ENCODE assay signal across 21 cellular contexts in genomic region chr2:146532748-146533147, GRCh38.
DNase-seq lines count a peak whose midpoint lies in the region; FAIRE-seq and TF ChIP-seq lines count a peak whose summit lies in the region.
"Had no signal": no experiment of that assay in that cellular context is flagged by ENCODE, and none has a peak within 500 bp of the region (broad histone marks: within the 10 kb centered on the region; RNA-seq: fewer than 3 reads in every experiment).

No MANE protein-coding gene starts in this region.

- H3K36me3 Mint-ChIP-seq in neural progenitor cell: no peaks in the 10 kb centered on the region
- H3K36me3 Mint-ChIP-seq: CD8-positive, alpha-beta memory T cell had no signal

- no peaks in the 10 kb centered on the region for H3K27me3 Mint-ChIP-seq in neural progenitor cell (ENCODE audit: insufficient read depth, low read depth)
- H3K27me3 Mint-ChIP-seq: CD8-positive, alpha-beta memory T cell had no signal

- H3K36me3 ChIP-seq in OCI-LY1 (ENCODE audit: insufficient read depth, low read length) (no peaks in the 10 kb centered on the region), neural progenitor cell (peaks cover 3% of the 10 kb centered on the region), prostate gland (no peaks in the 10 kb centered on the region)
- no peaks in the 10 kb centered on the region for H3K36me3 ChIP-seq in effector memory CD4-positive, alpha-beta T cell (ENCODE audit: control insufficient read depth, insufficient read depth, low read length)

- CTCF ChIA-PET in HEK293T (lab: Yijun Ruan, JAX): no interaction called here

- no peaks in the 10 kb centered on the region for H3K4me1 ChIP-seq in OCI-LY1 (ENCODE audit: insufficient read depth, low read length, severe bottlenecking)
- peaks cover 17% of the 10 kb centered on the region for H3K4me1 ChIP-seq in neural progenitor cell
- no peaks in the 10 kb centered on the region for H3K4me1 ChIP-seq in prostate gland (replicated peaks)
- no peaks in the 10 kb centered on the region for H3K4me1 ChIP-seq in effector memory CD4-positive, alpha-beta T cell (ENCODE audit: control insufficient read depth, insufficient read depth, low read length, poor library complexity, severe bottlenecking)

- no peak overlapping the region for H3K4me3 ChIP-seq in OCI-LY1 (ENCODE audit: low read depth, low read length, poor library complexity, severe bottlenecking)
- no peak overlapping the region for H3K4me3 ChIP-seq in neural progenitor cell
- H3K4me3 ChIP-seq in prostate gland: no peak overlapping the region
- H3K4me3 ChIP-seq in effector memory CD4-positive, alpha-beta T cell (ENCODE audit: insufficient read depth, low read depth, low read length, poor library complexity, severe bottlenecking): no peak overlapping the region
- H3K4me3 ChIP-seq: GM23248 had no signal

- H2AFZ ChIP-seq in OCI-LY1 (ENCODE audit: low read length): peak overlapping the region; percentile 48; the same call in 1 of the 2 replicates
- peak overlapping the region; percentile 58 for H2AFZ ChIP-seq in neural progenitor cell (replicated peaks)
- H2AFZ ChIP-seq: GM23248 had no signal

- peaks cover 1% of the 10 kb centered on the region for H3K9me3 Mint-ChIP-seq in neural progenitor cell

- intact Hi-C loops in prostate gland (cut with DNase I): no loop called here

- H3K4me3 Mint-ChIP-seq in neural progenitor cell: no peak overlapping the region
- H3K4me3 Mint-ChIP-seq: CD8-positive, alpha-beta memory T cell; T-helper 2 cell treated with Interferon-gamma antibody and Interleukin-4, amounts not matched to agents 5 μg/mL and 100 μg/mL, for 36 hours had no signal

- no peak for TF ChIP-seq POLR2A in prostate gland (IDR thresholded peaks at IDR 0.05)

- H4K20me1 ChIP-seq in OCI-LY1 (ENCODE audit: insufficient read depth, low read length) (no peaks in the 10 kb centered on the region), neural progenitor cell (ENCODE audit: low read depth) (no peaks in the 10 kb centered on the region)

- no peaks in the 10 kb centered on the region for H3K79me2 ChIP-seq in OCI-LY1 (ENCODE audit: insufficient read depth, low read length)
- no peaks in the 10 kb centered on the region for H3K79me2 ChIP-seq in neural progenitor cell (ENCODE audit: low read depth)

- no peak overlapping the region for H3K9ac ChIP-seq in OCI-LY1 (ENCODE audit: low read length)
- no peak overlapping the region for H3K9ac ChIP-seq in neural progenitor cell
- H3K9ac ChIP-seq: GM23248, SK-N-SH had no signal

- no peak for FAIRE-seq in GM19239 (lab: Jason Lieb, UNC)

- WGBS in prostate gland: 74% methylated on average over 1 of the region's 1 CpG

- no peak overlapping the region for H3K27ac ChIP-seq in OCI-LY1 (ENCODE audit: low read depth, low read length, poor library complexity, severe bottlenecking)
- H3K27ac ChIP-seq in neural progenitor cell: no peak overlapping the region
- H3K27ac ChIP-seq in prostate gland: no peak overlapping the region
- H3K27ac ChIP-seq in effector memory CD4-positive, alpha-beta T cell (ENCODE audit: insufficient read depth, low read length, poor library complexity, severe bottlenecking): no peak overlapping the region
- H3K27ac ChIP-seq: GM23248 had no signal

- no peaks in the 10 kb centered on the region for H3K27me3 ChIP-seq in OCI-LY1 (ENCODE audit: insufficient read depth, low read length)
- no peaks in the 10 kb centered on the region for H3K27me3 ChIP-seq in neural progenitor cell
- H3K27me3 ChIP-seq in prostate gland (replicated peaks; ENCODE audit: insufficient read depth): no peaks in the 10 kb centered on the region
- no peaks in the 10 kb centered on the region for H3K27me3 ChIP-seq in effector memory CD4-positive, alpha-beta T cell (replicated peaks; ENCODE audit: control insufficient read depth, insufficient read depth, low read length, poor library complexity, severe bottlenecking)

- H3F3A ChIP-seq in OCI-LY1 (ENCODE audit: insufficient read depth, low read length) (no peaks in the 10 kb centered on the region), neural progenitor cell (ENCODE audit: low read depth) (peaks cover 2% of the 10 kb centered on the region)

- TF ChIP-seq CTCF in OCI-LY1 (IDR thresholded peaks at IDR 0.05; ENCODE audit: low read length): no peak
- no peak for TF ChIP-seq CTCF in neural progenitor cell (IDR thresholded peaks at IDR 0.05)
- no peak for TF ChIP-seq CTCF in prostate gland (IDR thresholded peaks at IDR 0.05)

- no peaks in the 10 kb centered on the region for H3K9me2 ChIP-seq in OCI-LY1 (ENCODE audit: low read depth, low read length)
- H3K9me2 ChIP-seq: SK-N-SH had no signal

- peak; percentile 31 for DNase-seq in HEK293T (ENCODE audit: extremely low spot score)
- peak; percentile 17 for DNase-seq in NCI-H1436 (lab: John Stamatoyannopoulos, UW)
- DNase-seq in neural progenitor cell (ENCODE audit: low spot score): no peak
- no peak for DNase-seq in GM19239 (ENCODE audit: insufficient read length, low spot score)
- no peak for DNase-seq in prostate gland (ENCODE audit: low spot score)
- DNase-seq in effector memory CD4-positive, alpha-beta T cell: no peak
- DNase-seq: ACHN; C1 segment of cervical spinal cord; CD8-positive, alpha-beta memory T cell; GDM1; GM23248; KG1; MV-4-11; NCI-H1694 treated with DMSO at 0.1 percent for 48 hours; NCI-H2171; NCI-H526; OCI-M1; SHP77; SK-N-SH had no signal

- H3K9me3 ChIP-seq in OCI-LY1 (ENCODE audit: low read length) (no peaks in the 10 kb centered on the region), neural progenitor cell (ENCODE audit: low read depth) (no peaks in the 10 kb centered on the region), prostate gland (no peaks in the 10 kb centered on the region)
- H3K9me3 ChIP-seq in effector memory CD4-positive, alpha-beta T cell (ENCODE audit: control insufficient read depth, low read length): no peaks in the 10 kb centered on the region
- H3K9me3 ChIP-seq: SK-N-SH had no signal

- H3K4me2 ChIP-seq in OCI-LY1 (ENCODE audit: low read length): no peak overlapping the region
- H3K4me2 ChIP-seq in neural progenitor cell: no peak overlapping the region
- H3K4me2 ChIP-seq: SK-N-SH had no signal

- no peaks in the 10 kb centered on the region for H3K4me1 Mint-ChIP-seq in neural progenitor cell
- H3K4me1 Mint-ChIP-seq: CD8-positive, alpha-beta memory T cell had no signal

- POLR2A ChIA-PET in HEK293T (lab: Yijun Ruan, JAX): no interaction called here

- no peak overlapping the region for H3K27ac Mint-ChIP-seq in neural progenitor cell
- H3K27ac Mint-ChIP-seq: CD8-positive, alpha-beta memory T cell; T-helper 2 cell treated with Interferon-gamma antibody and Interleukin-4, amounts not matched to agents 5 μg/mL and 100 μg/mL, for 36 hours had no signal

TF ChIP-seq in HEK293T, 16 proteins besides CTCF, POLR2A, EP300 and RAD21:
- no peak for TF ChIP-seq ELF4 (IDR thresholded peaks at IDR 0.05)
- no peak for TF ChIP-seq FOXM1 (IDR thresholded peaks at IDR 0.05; ENCODE audit: borderline replicate concordance)
- TF ChIP-seq LEF1 (IDR thresholded peaks at IDR 0.05; ENCODE audit: borderline replicate concordance): no peak
- TF ChIP-seq SP1 (IDR thresholded peaks at IDR 0.05): no peak
- TF ChIP-seq FOXA1 (IDR thresholded peaks at IDR 0.05): no peak
- TF ChIP-seq PKNOX1 (IDR thresholded peaks at IDR 0.05): peak; percentile 98
- no peak for TF ChIP-seq TARDBP (IDR thresholded peaks at IDR 0.05)
- no peak for TF ChIP-seq FOXK2 (IDR thresholded peaks at IDR 0.05)
- TF ChIP-seq SUZ12 (IDR thresholded peaks at IDR 0.05): no peak
- TF ChIP-seq BHLHE40 (IDR thresholded peaks at IDR 0.05; ENCODE audit: borderline replicate concordance): no peak
- peak; percentile 81; the same call in 1 of the 2 replicates for TF ChIP-seq CTBP1 (IDR thresholded peaks at IDR 0.05; ENCODE audit: borderline replicate concordance)
- TF ChIP-seq NFRKB (IDR thresholded peaks at IDR 0.05): no peak
- TF ChIP-seq ZNF384 (IDR thresholded peaks at IDR 0.05): no peak
- no peak for TF ChIP-seq L3MBTL2 (conservative IDR thresholded peaks at IDR 0.05)
- TF ChIP-seq ARNT (IDR thresholded peaks at IDR 0.05): no peak
- no peak for TF ChIP-seq HDGF (IDR thresholded peaks at IDR 0.05; ENCODE audit: borderline replicate concordance)
TF ChIP-seq in HEK293T: peak in this region for 2.

Comparison
In these comparisons a context has a peak if more than half of its experiments do, and no peak if none do; other contexts are left out.
1. DNase-seq: peak in HEK293T (single experiment) and NCI-H1436 (single experiment); none in neural progenitor cell (single experiment), GM19239 (single experiment), prostate gland (single experiment) and effector memory CD4-positive, alpha-beta T cell (0 of 3).